20 cellular contexts compared by ENCODE assay signal in genomic region chr11:100680070-100680469, GRCh38. TPM values are rescaled to one million over a fixed set of nuclear protein-coding genes. Genes with fewer than 3 reads are reported as not detected.
DNase-seq lines count a peak whose midpoint lies in the region; ATAC-seq, FAIRE-seq and TF ChIP-seq lines count a peak whose summit lies in the region.
"Had no signal": no experiment of that assay in that cellular context is flagged by ENCODE, and none has a peak within 500 bp of the region (broad histone marks: within the 10 kb centered on the region; RNA-seq: fewer than 3 reads in every experiment).

No MANE protein-coding gene starts in this region.

- H3K4me1 ChIP-seq in GM23338 (ENCODE audit: insufficient read depth) (peaks cover 33% of the 10 kb centered on the region), keratinocyte (ENCODE audit: control insufficient read depth, extremely low read depth, insufficient read depth, low read length) (peaks cover 15% of the 10 kb centered on the region), adrenal gland (replicated peaks in 1 of 2) (no peaks in the 10 kb centered on the region), OCI-LY7 (ENCODE audit: insufficient read depth, low read length, poor library complexity, severe bottlenecking) (no peaks in the 10 kb centered on the region)
- H3K4me1 ChIP-seq: Caco-2 had no signal

- H3K27ac ChIP-seq in GM23338 (ENCODE audit: low read depth) (no peak overlapping the region), keratinocyte (ENCODE audit: control insufficient read depth, insufficient read depth, low read length) (no peak overlapping the region), adrenal gland (no peak overlapping the region), OCI-LY7 (ENCODE audit: low read depth, low read length, poor library complexity, severe bottlenecking) (no peak overlapping the region)
- H3K27ac ChIP-seq: sigmoid colon had no signal

- peak overlapping the region; percentile 28; the same call in 1 of the 2 replicates for H2AFZ ChIP-seq in GM23338
- peak overlapping the region; percentile 66 for H2AFZ ChIP-seq in keratinocyte (ENCODE audit: control insufficient read depth, low read length)
- H2AFZ ChIP-seq in OCI-LY7 (ENCODE audit: low read length) = no peak overlapping the region

- no peaks in the 10 kb centered on the region for H3K36me3 ChIP-seq in GM23338 (ENCODE audit: insufficient read depth)
- no peaks in the 10 kb centered on the region for H3K36me3 ChIP-seq in keratinocyte (ENCODE audit: control insufficient read depth in 2 of 2, extremely low read depth in 1 of 2, insufficient read depth in 2 of 2, low read length in 2 of 2)
- H3K36me3 ChIP-seq in adrenal gland (replicated peaks in 1 of 2) = no peaks in the 10 kb centered on the region
- H3K36me3 ChIP-seq in OCI-LY7 (ENCODE audit: insufficient read depth, low read length) = no peaks in the 10 kb centered on the region
- H3K36me3 ChIP-seq: sigmoid colon, tibial nerve had no signal

- CTCF ChIA-PET in OCI-LY7 (lab: Charles Lee; ENCODE audit: unreplicated experiment) = interaction anchor here (2.0 kb wide), 1 partner anchor 12 kb away, joined by 5 read pairs; no protein-coding TSS in a partner anchor

- no peak overlapping the region for H3K4me2 ChIP-seq in GM23338
- no peak overlapping the region for H3K4me2 ChIP-seq in keratinocyte (ENCODE audit: control insufficient read depth, extremely low read depth, insufficient read depth, low read depth, low read length)
- H3K4me2 ChIP-seq in OCI-LY7 (ENCODE audit: low read length) = no peak overlapping the region

- intact Hi-C loops in posterior cingulate gyrus (cut with DNase I) (loop anchor here (5.0 kb wide), 1 partner anchor 252 kb away; no protein-coding TSS in a partner anchor), adrenal gland (cut with DNase I) (loop anchor here (5.0 to 10.0 kb wide), 3 partner anchors 103 to 252 kb away; no protein-coding TSS in a partner anchor), OCI-LY7 (cut with micrococcal nuclease; ENCODE audit: unreplicated experiment) (no loop called here)

- H3K27me3 Mint-ChIP-seq in GM23338 (ENCODE audit: insufficient read depth, low read depth, poor library complexity) = peaks cover 6% of the 10 kb centered on the region

- no peaks in the 10 kb centered on the region for H3K9me1 ChIP-seq in keratinocyte (ENCODE audit: control insufficient read depth, extremely low read depth, insufficient read depth, low read length)

- dilution Hi-C loops in keratinocyte (cut with MboI; ENCODE audit: extremely low pct_ligation_motif_present, low sequenced_read_pairs) = no loop called here

- H3K9me3 ChIP-seq in keratinocyte (ENCODE audit: control insufficient read depth, low read depth, low read length) (no peaks in the 10 kb centered on the region), adrenal gland (replicated peaks in 1 of 3) (no peaks in the 10 kb centered on the region), OCI-LY7 (ENCODE audit: low read length) (no peaks in the 10 kb centered on the region)
- H3K9me3 ChIP-seq: Caco-2, sigmoid colon, tibial nerve had no signal

- H3K9ac ChIP-seq in keratinocyte (ENCODE audit: control insufficient read depth, extremely low read depth, insufficient read depth, low read length) = no peak overlapping the region

- peaks cover 37% of the 10 kb centered on the region for H3K4me1 Mint-ChIP-seq in GM23338

- H3K79me2 ChIP-seq in GM23338 (replicated peaks; ENCODE audit: insufficient read depth) (no peaks in the 10 kb centered on the region), keratinocyte (ENCODE audit: control insufficient read depth, insufficient read depth, low read length) (no peaks in the 10 kb centered on the region), OCI-LY7 (ENCODE audit: insufficient read depth, low read depth, low read length) (no peaks in the 10 kb centered on the region)

- H3F3A ChIP-seq in GM23338 (replicated peaks; ENCODE audit: low read depth) = no peaks in the 10 kb centered on the region

- H3K27me3 ChIP-seq in GM23338 (ENCODE audit: insufficient read depth) (no peaks in the 10 kb centered on the region), keratinocyte (ENCODE audit: control insufficient read depth, extremely low read depth, insufficient read depth, low read length) (no peaks in the 10 kb centered on the region), adrenal gland (no peaks in the 10 kb centered on the region)
- H3K27me3 ChIP-seq: sigmoid colon, tibial nerve had no signal

- peak overlapping the region; percentile 38; the same call in 1 of the 2 replicates for H3K27ac Mint-ChIP-seq in GM23338
- H3K27ac Mint-ChIP-seq: activated naive CD8-positive, alpha-beta T cell treated with anti-CD3 and anti-CD28 coated beads, Interleukin-2, amount 10 ng/mL, durations not matched to agents 7 days and 5 days; activated T-helper 2 cell treated with anti-CD3 and anti-CD28 coated beads, Interferon-gamma antibody, Interleukin-2, Interleukin-4, amounts not matched to agents 10 μg/mL and 5 μg/mL and 100 μg/mL, durations not matched to agents 14 hours and 24 hours and 36 hours had no signal

- H3K4me3 ChIP-seq in GM23338 = no peak overlapping the region
- no peak overlapping the region for H3K4me3 ChIP-seq in keratinocyte (ENCODE audit: control insufficient read depth in 2 of 3, extremely low read depth in 1 of 3, insufficient read depth in 2 of 3, low read depth in 1 of 3, low read length in 3 of 3)
- no peak overlapping the region for H3K4me3 ChIP-seq in adrenal gland
- H3K4me3 ChIP-seq in OCI-LY7 (ENCODE audit: low read depth, low read length, poor library complexity, severe bottlenecking) = no peak overlapping the region
- H3K4me3 ChIP-seq: sigmoid colon, tibial nerve had no signal

- DNase-seq in GM23338 (ENCODE audit: low spot score) (no peak), SK-N-DZ (ENCODE audit: low spot score) (peak; percentile 78), keratinocyte (ENCODE audit: low read depth, low spot score) (no peak), posterior cingulate gyrus (peak in 6 of 10 donors; percentile 10 to 87 (median 32)), AG20443 (ENCODE audit: low spot score) (no peak), adrenal gland (no peak), OCI-LY7 (ENCODE audit: low spot score) (no peak)
- DNase-seq: activated CD4-positive, alpha-beta T cell treated with anti-CD3 and anti-CD28 coated beads for 4 hours; activated naive CD8-positive, alpha-beta T cell treated with anti-CD3 and anti-CD28 coated beads, Interleukin-2, amount 10 ng/mL, durations not matched to agents 7 days and 5 days; Caco-2; dermis blood vessel endothelial cell; foreskin fibroblast; kidney; sigmoid colon; stimulated activated naive CD4-positive, alpha-beta T cell had no signal

- no peaks in the 10 kb centered on the region; the same call in 2 of the 3 replicates for H3K9me3 Mint-ChIP-seq in GM23338
- H3K9me3 Mint-ChIP-seq: activated T-helper 2 cell treated with anti-CD3 and anti-CD28 coated beads, Interferon-gamma antibody, Interleukin-2, Interleukin-4, amounts not matched to agents 10 μg/mL and 5 μg/mL and 100 μg/mL, durations not matched to agents 14 hours and 24 hours and 36 hours had no signal

- no peak for FAIRE-seq in keratinocyte (lab: Jason Lieb, UNC)
- FAIRE-seq: bronchial epithelial cell, endothelial cell of umbilical vein, G401.6 had no signal

- TF ChIP-seq CTCF in GM23338 (conservative IDR thresholded peaks at IDR 0.05; ENCODE audit: low read depth in 2 of 2) = no peak
- no peak for TF ChIP-seq CTCF in keratinocyte (optimal IDR thresholded peaks at IDR 0.05 in 1 of 3, IDR thresholded peaks at IDR 0.05 in 1 of 3, conservative IDR thresholded peaks at IDR 0.05 in 1 of 3; ENCODE audit: extremely low read depth in 1 of 3, insufficient read depth in 2 of 3, low read length in 3 of 3)
- TF ChIP-seq CTCF in adrenal gland (IDR thresholded peaks at IDR 0.05) = no peak
- TF ChIP-seq CTCF in OCI-LY7 (conservative IDR thresholded peaks at IDR 0.05; ENCODE audit: low read length) = no peak

- POLR2A ChIA-PET in OCI-LY7 (lab: Charles Lee) = interaction anchor here (0.5 to 2.0 kb wide), 4 partner anchors 14 to 1598 kb away, joined by 3 to 5 read pairs (median 4); no protein-coding TSS in a partner anchor

- ATAC-seq in GM23338 = no peak

- H3K4me3 Mint-ChIP-seq in GM23338 = no peak overlapping the region
- H3K4me3 Mint-ChIP-seq: activated naive CD8-positive, alpha-beta T cell treated with anti-CD3 and anti-CD28 coated beads, Interleukin-2, amount 10 ng/mL, durations not matched to agents 7 days and 5 days had no signal

- no peaks in the 10 kb centered on the region for H3K36me3 Mint-ChIP-seq in GM23338 (ENCODE audit: low read depth)
- H3K36me3 Mint-ChIP-seq: activated naive CD8-positive, alpha-beta T cell treated with anti-CD3 and anti-CD28 coated beads, Interleukin-2, amount 10 ng/mL, durations not matched to agents 7 days and 5 days had no signal

- WGBS in adrenal gland, 4 donors = 82 to 88% (median 88%) methylated on average over 7 of the region's 7 CpGs

- H4K20me1 ChIP-seq in GM23338 (replicated peaks; ENCODE audit: insufficient read depth) = no peaks in the 10 kb centered on the region
- no peaks in the 10 kb centered on the region for H4K20me1 ChIP-seq in keratinocyte (ENCODE audit: control insufficient read depth, extremely low read depth, insufficient read depth, low read length)
- no peaks in the 10 kb centered on the region for H4K20me1 ChIP-seq in OCI-LY7 (ENCODE audit: insufficient read depth, low read length)

- BruUV-seq in OCI-LY7 (replicated peaks; lab: Mats Ljungman, UMichigan) = no TSS peak

- TF ChIP-seq POLR2A in adrenal gland (IDR thresholded peaks at IDR 0.05) = no peak

- H3K9me2 ChIP-seq in GM23338 (ENCODE audit: insufficient read depth) (no peaks in the 10 kb centered on the region), OCI-LY7 (ENCODE audit: insufficient read depth, low read length) (no peaks in the 10 kb centered on the region)

TF ChIP-seq in GM23338, 12 proteins besides CTCF, POLR2A, EP300 and RAD21 (continues in another document):
- no peak for TF ChIP-seq EZH2phosphoT487 (IDR thresholded peaks at IDR 0.05; ENCODE audit: unreplicated experiment)
- TF ChIP-seq STAT1 (IDR thresholded peaks at IDR 0.05; ENCODE audit: unreplicated experiment) = no peak

RNA-seq across cellular contexts. Expression of gene ARHGAP42, which starts 7.0 kb away (rescaled TPM):
- 32.2 and 35.7 TPM in 2 replicates for total RNA-seq in GM23338 (2014; rRNA removed; shearing (Covaris generic))
- polyA plus RNA-seq in GM23338 (2016; fragmentation: Nextera tagmentation; extraction: Ambion mirVana) (23.5 and 23.7 TPM in 2 replicates), keratinocyte (3.3 to 5.5 TPM (median 4.8 TPM) in 3 replicates), adrenal gland (1 to 10 TPM; 2.5 to 6.7 (median 3.0) TPM)
- polyA plus RNA-seq in SK-N-DZ (2014; cell fraction: cytosol; rRNA removed) = 4.6 and 4.9 TPM in 2 replicates
- polyA plus RNA-seq in SK-N-DZ (2014; cell fraction: nucleus; rRNA removed) = 2.9 and 6.6 TPM in 2 replicates
- 1.3 TPM for polyA plus RNA-seq in keratinocyte (2011; ENCODE audit: low read depth)
- polyA plus RNA-seq in keratinocyte (2011; cell fraction: cytosol; rRNA removed) = 2.4 and 5.0 TPM in 2 replicates
- polyA plus RNA-seq in keratinocyte (2011; cell fraction: nucleus; rRNA removed) = 5.8 and 6.3 TPM in 2 replicates
- polyA plus RNA-seq in keratinocyte (2012; ENCODE audit: low replicate concordance) = 1.2 and 2.5 TPM in 2 replicates
- polyA minus RNA-seq in keratinocyte = 5.7 to 10.5 TPM (median 5.7 TPM) in 3 replicates
- 3.6 TPM for polyA minus RNA-seq in keratinocyte (2011; cell fraction: cytosol; rRNA and poly(A)+ RNA removed)
- polyA minus RNA-seq in keratinocyte (2011; cell fraction: nucleus; rRNA and poly(A)+ RNA removed) = 7.3 and 15.4 TPM in 2 replicates
- total RNA-seq in adrenal gland (10 to 100 TPM in 6 of 8 donors, 1 to 10 TPM in 2; 6.8 to 23.2 (median 12.4) TPM), OCI-LY7 (2022) (not detected in 2 replicates)
- 0.10 TPM in 1 of 2 replicates, not detected in the other for total RNA-seq in OCI-LY7 (2014; rRNA removed; shearing (Covaris generic))
- total RNA-seq: activated naive CD8-positive, alpha-beta T cell treated with anti-CD3 and anti-CD28 coated beads, Interleukin-2, amount 10 ng/mL, durations not matched to agents 7 days and 5 days had no signal

Comparison
In these comparisons a context has a peak if more than half of its experiments do, and no peak if none do; other contexts are left out.
1. DNase-seq: peak in SK-N-DZ (single experiment) and posterior cingulate gyrus (6 of 10); none in GM23338 (single experiment), keratinocyte (single experiment), AG20443 (single experiment), adrenal gland (0 of 7) and OCI-LY7 (single experiment).
2. RNA of gene ARHGAP42, which starts 7.0 kb away (total RNA-seq): 32.2 to 35.7 TPM in GM23338 and 6.8 to 23.2 TPM in adrenal gland; 0.10 TPM in OCI-LY7; every median in the first group is over 4 times any median in the second.